In the genomic region with DNA sequence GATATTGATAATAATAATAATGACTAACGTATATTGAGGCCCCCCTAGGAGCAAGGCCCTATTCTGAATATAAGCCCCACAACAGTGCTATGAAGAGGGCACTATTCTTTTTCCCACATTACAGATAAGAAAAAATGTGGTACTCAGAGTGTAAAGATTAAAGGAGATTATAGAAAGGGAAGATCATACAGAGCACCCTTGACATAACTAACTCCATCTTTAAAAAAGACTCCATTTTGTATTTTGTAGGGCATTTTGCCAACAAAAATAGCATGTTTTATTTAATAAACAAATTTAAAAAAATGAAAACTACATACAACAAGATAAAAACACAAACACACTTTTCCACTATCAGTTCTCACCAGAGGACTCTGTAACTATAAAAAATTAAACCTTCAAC, we compare ENCODE assay signal across 23 cellular contexts. TPM values are rescaled to one million over a fixed set of nuclear protein-coding genes. Genes with fewer than 3 reads are reported as not detected.
"Had no signal": no experiment of that assay in that cellular context is flagged by ENCODE, and none has a peak within 500 bp of the region (broad histone marks: within the 10 kb centered on the region; RNA-seq: fewer than 3 reads in every experiment).

No MANE protein-coding gene starts in this region.

- H3K4me3 ChIP-seq: coronary artery, dorsolateral prefrontal cortex, esophagus muscularis mucosa, gastroesophageal sphincter, heart left ventricle, hepatocyte, left lung, lower lobe of right lung had no signal

- H3K27ac ChIP-seq: coronary artery, dorsolateral prefrontal cortex, esophagus muscularis mucosa, foreskin keratinocyte, gastroesophageal sphincter, heart left ventricle, hepatocyte, left lung, lower lobe of right lung had no signal

- H3K36me3 Mint-ChIP-seq: naive thymus-derived CD4-positive, alpha-beta T cell had no signal

- ATAC-seq: foreskin keratinocyte; gastroesophageal sphincter; heart left ventricle; left cardiac atrium; left lung; left ventricle myocardium superior; lower lobe of right lung; naive thymus-derived CD4-positive, alpha-beta T cell had no signal

- H3K4me3 Mint-ChIP-seq: immature natural killer cell; naive thymus-derived CD4-positive, alpha-beta T cell had no signal

- H3K79me2 ChIP-seq: hepatocyte had no signal

- H3K9me3 Mint-ChIP-seq: immature natural killer cell; naive thymus-derived CD4-positive, alpha-beta T cell had no signal

- FAIRE-seq: colon, endothelial cell of umbilical vein, frontal cortex, keratinocyte had no signal

- H3K4me1 ChIP-seq: foreskin keratinocyte had no signal

- H3K27me3 ChIP-seq: dorsolateral prefrontal cortex, esophagus muscularis mucosa, foreskin keratinocyte, gastroesophageal sphincter, heart left ventricle, hepatocyte, left lung had no signal

- H3K4me1 Mint-ChIP-seq: immature natural killer cell; naive thymus-derived CD4-positive, alpha-beta T cell had no signal

- H3K27ac Mint-ChIP-seq: immature natural killer cell; naive thymus-derived CD4-positive, alpha-beta T cell had no signal

- H3K9me3 ChIP-seq: esophagus muscularis mucosa, gastroesophageal sphincter, heart left ventricle, left lung, lower lobe of right lung had no signal

- DNase-seq: dermis blood vessel endothelial cell; dorsolateral prefrontal cortex; effector CD4-positive, alpha-beta T cell; effector memory CD4-positive, alpha-beta T cell; foreskin keratinocyte; heart left ventricle; hypothalamus; immature natural killer cell; left cardiac atrium; left lung; left ventricle myocardium superior; lower lobe of right lung; mesenchymal stem cell; midbrain; naive thymus-derived CD4-positive, alpha-beta T cell had no signal

- H3K4me2 ChIP-seq: hepatocyte had no signal

- H2AFZ ChIP-seq: hepatocyte had no signal

RNA-seq across cellular contexts. Expression of a gene that starts 42.1 kb away (rescaled TPM):
- polyA plus RNA-seq: foreskin keratinocyte; naive thymus-derived CD4-positive, alpha-beta T cell had no signal

RNA-seq across cellular contexts. Expression of a gene that starts 50.0 kb away (rescaled TPM):
- polyA plus RNA-seq: naive thymus-derived CD4-positive, alpha-beta T cell had no signal
